In genomic region chr1:147080671-147081394, GRCh38 we compare ENCODE assay signal across 12 cellular contexts.
DNase-seq lines count a peak whose midpoint lies in the region; ATAC-seq and TF ChIP-seq lines count a peak whose summit lies in the region.
"Had no signal": no experiment of that assay in that cellular context is flagged by ENCODE, and none has a peak within 500 bp of the region (broad histone marks: within the 10 kb centered on the region; RNA-seq: fewer than 3 reads in every experiment).

No MANE protein-coding gene starts in this region.

- no peaks in the 10 kb centered on the region for H4K20me1 ChIP-seq in MM.1S (ENCODE audit: insufficient read depth, low read length)
- H4K20me1 ChIP-seq in neural cell (ENCODE audit: insufficient read depth) = no peaks in the 10 kb centered on the region

- POLR2A ChIA-PET in GM10248 (lab: Yijun Ruan, JAX) = no interaction called here

- TF ChIP-seq CTCF in GM10248 (IDR thresholded peaks at IDR 0.05; ENCODE audit: control extremely low read depth, extremely low read depth, low read depth, missing control alignments) (peak; percentile 26), MM.1S (IDR thresholded peaks at IDR 0.05; ENCODE audit: low read length) (peak; percentile 39), neural cell (IDR thresholded peaks at IDR 0.05; ENCODE audit: poor library complexity, severe bottlenecking) (no peak)

- no peak overlapping the region for H3K27ac ChIP-seq in MM.1S (ENCODE audit: low read length)
- H3K27ac ChIP-seq in neural cell (ENCODE audit: low read length) = no peak overlapping the region

- H3K9ac ChIP-seq in MM.1S (ENCODE audit: low read length) (no peak overlapping the region), neural cell (ENCODE audit: low read length) (no peak overlapping the region)

- CTCF ChIA-PET in GM10248 (lab: Yijun Ruan, JAX) = interaction anchor here (0.9 to 1.1 kb wide), 3 partner anchors 10 to 20 kb away, joined by 3 to 4 read pairs (median 3); no protein-coding TSS in a partner anchor

- H3K79me2 ChIP-seq in MM.1S (ENCODE audit: low read length) = no peaks in the 10 kb centered on the region
- no peaks in the 10 kb centered on the region for H3K79me2 ChIP-seq in neural cell (replicated peaks; ENCODE audit: insufficient read depth, low read length)

- H3K4me3 ChIP-seq in MM.1S (ENCODE audit: low read length) (peak overlapping the region; percentile 31; the same call in 1 of the 2 replicates), neural cell (ENCODE audit: low read length) (peak overlapping the region; percentile 56)

- DNase-seq in GM10248 (ENCODE audit: extremely low spot score) (no peak), MM.1S (no peak), ecto neural progenitor cell (ENCODE audit: low spot score) (peak; percentile 44)
- no peak for DNase-seq in central memory CD4-positive, alpha-beta T cell
- DNase-seq: COR-L47, NCI-H446, small intestine had no signal

- H3K36me3 ChIP-seq in MM.1S (replicated peaks; ENCODE audit: insufficient read depth, low read length) (no peaks in the 10 kb centered on the region), neural cell (ENCODE audit: insufficient read depth, low read length) (no peaks in the 10 kb centered on the region)

- no peak for TF ChIP-seq RAD21 in neural cell (conservative IDR thresholded peaks at IDR 0.05)

- TF ChIP-seq EP300 in neural cell (conservative IDR thresholded peaks at IDR 0.05; ENCODE audit: poor library complexity, severe bottlenecking) = no peak

- H3K4me2 ChIP-seq in MM.1S (ENCODE audit: low read depth, low read length) = peak overlapping the region; percentile 46; the same call in 1 of the 2 replicates
- no peak overlapping the region for H3K4me2 ChIP-seq in neural cell (ENCODE audit: low read length)

- H3F3A ChIP-seq in MM.1S (ENCODE audit: insufficient read depth, low read length) (peaks cover 10% of the 10 kb centered on the region), neural cell (ENCODE audit: insufficient read depth, low read length, poor library complexity, severe bottlenecking) (no peaks in the 10 kb centered on the region)

- H2AFZ ChIP-seq in MM.1S (ENCODE audit: low read length) (peak overlapping the region; percentile 26; the same call in 1 of the 2 replicates), neural cell (ENCODE audit: low read depth, low read length) (no peak overlapping the region)

- H3K4me1 ChIP-seq in MM.1S (ENCODE audit: low read length) = 0 out of 2 replicates have a peak, but pooled peaks cover 3% of the 10 kb centered on the region

- H3K9me3 ChIP-seq in MM.1S (replicated peaks; ENCODE audit: insufficient read depth, low read length) (no peaks in the 10 kb centered on the region), neural cell (ENCODE audit: low read length) (peaks cover 16% of the 10 kb centered on the region)

- ATAC-seq in GM19328 (IDR thresholded peaks at IDR 0.05; ENCODE audit: unreplicated experiment) (no peak), GM18517 (IDR thresholded peaks at IDR 0.05; ENCODE audit: unreplicated experiment) (no peak)
- ATAC-seq: activated CD4-positive, CD25-positive, alpha-beta regulatory T cell treated with anti-CD3 and anti-CD28 coated beads, Interleukin-2, amount 50 U/mL, for 24 hours; Right ventricle myocardium inferior had no signal

- H3K9me2 ChIP-seq in MM.1S (replicated peaks; ENCODE audit: insufficient read depth, low read length) (no peaks in the 10 kb centered on the region), neural cell (ENCODE audit: insufficient read depth, low read length) (no peaks in the 10 kb centered on the region)

- peaks cover 16% of the 10 kb centered on the region; the same call in 1 of the 2 replicates for H3K27me3 ChIP-seq in MM.1S (replicated peaks; ENCODE audit: insufficient read depth, low read length)
- peaks cover 100% of the 10 kb centered on the region for H3K27me3 ChIP-seq in neural cell (ENCODE audit: insufficient read depth, low read depth, low read length)

TF ChIP-seq in neural cell, 6 proteins besides CTCF, POLR2A, EP300 and RAD21:
- TF ChIP-seq REST (IDR thresholded peaks at IDR 0.05; ENCODE audit: borderline replicate concordance) = no peak
- no peak for TF ChIP-seq EZH2 (IDR thresholded peaks at IDR 0.05; ENCODE audit: borderline replicate concordance, insufficient read depth, low read length, poor library complexity, severe bottlenecking)
- no peak for TF ChIP-seq SMC3 (conservative IDR thresholded peaks at IDR 0.05; ENCODE audit: poor library complexity)
- no peak for TF ChIP-seq TAF1 (IDR thresholded peaks at IDR 0.05; ENCODE audit: low read depth)
- no peak for TF ChIP-seq POLR2AphosphoS5 (IDR thresholded peaks at IDR 0.05)
- TF ChIP-seq MXI1 (conservative IDR thresholded peaks at IDR 0.05; ENCODE audit: poor library complexity, severe bottlenecking) = no peak
